In genomic region chr6:18538315-18538714, GRCh38 we compare ENCODE assay signal across 32 cellular contexts.
A peak's percentile ranks its signal among the peaks of the same experiment; 100 is the strongest.
DNase-seq lines count a peak whose midpoint lies in the region; ATAC-seq, FAIRE-seq and TF ChIP-seq lines count a peak whose summit lies in the region.
"Had no signal": no experiment of that assay in that cellular context is flagged by ENCODE, and none has a peak within 500 bp of the region (broad histone marks: within the 10 kb centered on the region; RNA-seq: fewer than 3 reads in every experiment).

No MANE protein-coding gene starts in this region.

- H3K4me1 ChIP-seq in HepG2 (ENCODE audit: insufficient read depth, low read length) (no peaks in the 10 kb centered on the region), right lobe of liver (no peaks in the 10 kb centered on the region), HEK293 (ENCODE audit: control insufficient read depth, insufficient read depth, low read length) (no peaks in the 10 kb centered on the region)
- H3K4me1 ChIP-seq: A549; BE2C; BLaER1; BLaER1 treated with 17β-estradiol and CSF1 and Interleukin-3, amounts not matched to agents 10 nM and 100 nM; Caco-2 had no signal

- ATAC-seq in HepG2 (no peak), right lobe of liver (no peak)
- ATAC-seq: A549; CD8-positive, alpha-beta T cell had no signal

- no peaks in the 10 kb centered on the region for H3K79me2 ChIP-seq in HepG2 (ENCODE audit: insufficient read depth, low read length)

- H3K9ac ChIP-seq in HepG2 (ENCODE audit: insufficient read depth, low read depth, low read length) = no peak overlapping the region
- H3K9ac ChIP-seq: BLaER1; BLaER1 treated with 17β-estradiol and CSF1 and Interleukin-3, amounts not matched to agents 10 nM and 100 nM had no signal

- H3K27me3 ChIP-seq in HepG2 (ENCODE audit: control insufficient read depth in 1 of 2, insufficient read depth in 2 of 2, low read length in 2 of 2) (no peaks in the 10 kb centered on the region; a peak in 1 of 5 replicates), right lobe of liver (no peaks in the 10 kb centered on the region)
- H3K27me3 ChIP-seq: BE2C; BLaER1; BLaER1 treated with 17β-estradiol and CSF1 and Interleukin-3, amounts not matched to agents 10 nM and 100 nM had no signal

- 25% methylated on average over 3 of the region's 3 CpGs for WGBS in HepG2 (ENCODE audit: low lambda C conversion rate)
- WGBS in right lobe of liver (ENCODE audit: insufficient coverage, low coverage, low lambda C conversion rate, missing lambda C conversion rate) = 87% methylated on average over 3 of the region's 3 CpGs

- H3K4me2 ChIP-seq in HepG2 (ENCODE audit: low read depth, low read length) = no peak overlapping the region
- H3K4me2 ChIP-seq: A549; BLaER1; BLaER1 treated with 17β-estradiol and CSF1 and Interleukin-3, amounts not matched to agents 10 nM and 100 nM had no signal

- H3K27ac ChIP-seq in HepG2 (ENCODE audit: extremely low read length, insufficient read depth, low read length) (no peak overlapping the region), right lobe of liver (no peak overlapping the region), HEK293 (ENCODE audit: extremely low read depth, low read depth, low read length) (no peak overlapping the region)
- H3K27ac ChIP-seq: 22Rv1; A549; BLaER1; BLaER1 treated with 17β-estradiol and CSF1 and Interleukin-3, amounts not matched to agents 10 nM and 100 nM; C4-2B had no signal

- DNase-seq in HepG2 (ENCODE audit: low spot score) (no peak), right lobe of liver (no peak), RCC 7860 (ENCODE audit: low spot score) (peak; percentile 18), HTR-8/SVneo (ENCODE audit: insufficient read length, low spot score) (no peak), OCI-M1 (lab: John Stamatoyannopoulos, UW) (no peak)
- DNase-seq: 8988T; ACHN; AML-193; BE2C; C1 segment of cervical spinal cord; Caco-2; Calu3; CD4-positive, alpha-beta memory T cell; CD4-positive, alpha-beta T cell; CD4-positive, CD25-positive, alpha-beta regulatory T cell; CD8-positive, alpha-beta memory T cell; CD8-positive, alpha-beta T cell; COR-L47; DMS 273 treated with DMSO at 0.1 percent for 48 hours; DMS153; DMS79; DMS79 treated with DMSO at 0.1 percent for 48 hours; DND-41; EL had no signal

- no peaks in the 10 kb centered on the region for H3K36me3 ChIP-seq in HepG2 (replicated peaks in 1 of 2; ENCODE audit: control insufficient read depth in 1 of 2, insufficient read depth in 2 of 2, low read length in 2 of 2)
- H3K36me3 ChIP-seq in right lobe of liver = no peaks in the 10 kb centered on the region
- no peaks in the 10 kb centered on the region for H3K36me3 ChIP-seq in HEK293 (ENCODE audit: control insufficient read depth in 2 of 2, insufficient read depth in 1 of 2, low read length in 2 of 2)
- H3K36me3 ChIP-seq: BE2C; BLaER1; BLaER1 treated with 17β-estradiol and CSF1 and Interleukin-3, amounts not matched to agents 10 nM and 100 nM had no signal

- H4K20me1 ChIP-seq in HepG2 (ENCODE audit: insufficient read depth, low read length) = no peaks in the 10 kb centered on the region
- H4K20me1 ChIP-seq: BLaER1; BLaER1 treated with 17β-estradiol and CSF1 and Interleukin-3, amounts not matched to agents 10 nM and 100 nM had no signal

- no TSS peak for BruUV-seq in HepG2 (replicated peaks; lab: Mats Ljungman, UMichigan)

- no peak overlapping the region for H2AFZ ChIP-seq in HepG2 (ENCODE audit: low read length)

- H3K4me3 ChIP-seq in HepG2 (replicated peaks in 1 of 3; ENCODE audit: insufficient read depth in 1 of 3, low read depth in 2 of 3, low read length in 3 of 3) = no peak overlapping the region
- no peak overlapping the region for H3K4me3 ChIP-seq in right lobe of liver
- no peak overlapping the region for H3K4me3 ChIP-seq in HEK293 (ENCODE audit: low read depth, low read length)
- H3K4me3 ChIP-seq: A549; BLaER1; BLaER1 treated with 17β-estradiol and CSF1 and Interleukin-3, amounts not matched to agents 10 nM and 100 nM had no signal

- POLR2A ChIA-PET in HepG2 (lab: Yijun Ruan, JAX) = no interaction called here
- POLR2A ChIA-PET in HEK293 (lab: Yijun Ruan, JAX) = no interaction called here

- CTCF ChIA-PET in HepG2 (lab: Yijun Ruan, JAX; ENCODE audit: low intra/inter-chr PET ratio, low total read pairs) (no interaction called here), HEK293 (lab: Yijun Ruan, JAX) (interaction anchor here (0.6 to 1.0 kb wide), 3 partner anchors 30 to 250 kb away, joined by 4 read pairs; no protein-coding TSS in a partner anchor)

- intact Hi-C loops in HepG2 (cut with micrococcal nuclease; ENCODE audit: unreplicated experiment) (no loop called here), right lobe of liver (cut with DNase I) (no loop called here)

- in situ Hi-C loops in HepG2 (cut with HindIII; ENCODE audit: extremely low pct_ligation_motif_present, low pct_unique_long_range_greater_than_20kb) = no loop called here

- FAIRE-seq in HepG2 (lab: Jason Lieb, UNC) (no peak), RCC 7860 (lab: Jason Lieb, UNC) (no peak), HTR-8/SVneo (lab: Jason Lieb, UNC) (no peak)
- FAIRE-seq: A204.1, A549, D721Med had no signal

- TF ChIP-seq RAD21 in HepG2 (CRISPR knock-in tag; IDR thresholded peaks at IDR 0.05) = no peak

- H3K9me3 ChIP-seq in HepG2 (ENCODE audit: low read length) (no peaks in the 10 kb centered on the region), right lobe of liver (no peaks in the 10 kb centered on the region), HEK293 (ENCODE audit: control insufficient read depth, insufficient read depth, low read depth, low read length) (no peaks in the 10 kb centered on the region)
- H3K9me3 ChIP-seq: A549, BE2C, Caco-2 had no signal

- TF ChIP-seq POLR2A in HepG2 (IDR thresholded peaks at IDR 0.05; ENCODE audit: insufficient read depth in 1 of 2, low read depth in 2 of 2, low read length in 2 of 2) (no peak), right lobe of liver (IDR thresholded peaks at IDR 0.05) (no peak)

- TF ChIP-seq EP300 in HepG2 (IDR thresholded peaks at IDR 0.05; ENCODE audit: low read depth in 2 of 2, low read length in 2 of 2) (no peak), HepG2 (CRISPR knock-in tag; IDR thresholded peaks at IDR 0.05; ENCODE audit: borderline replicate concordance) (no peak)

- TF ChIP-seq CTCF in HepG2 (CRISPR knock-in tag; IDR thresholded peaks at IDR 0.05) = no peak
- no peak for TF ChIP-seq CTCF in right lobe of liver (IDR thresholded peaks at IDR 0.05)
- no peak for TF ChIP-seq CTCF in HEK293 (tag by site-specific recombination; IDR thresholded peaks at IDR 0.05)

TF ChIP-seq in HepG2, 621 proteins besides CTCF, POLR2A, EP300 and RAD21:
- no peak for TF ChIP-seq ZNF383 (CRISPR knock-in tag; IDR thresholded peaks at IDR 0.05; ENCODE audit: borderline replicate concordance)
- no peak for TF ChIP-seq ZNF264 (CRISPR knock-in tag; IDR thresholded peaks at IDR 0.05)
- no peak for TF ChIP-seq ZNF713 (CRISPR knock-in tag; IDR thresholded peaks at IDR 0.05)
- no peak for TF ChIP-seq NFKB2 (CRISPR knock-in tag; IDR thresholded peaks at IDR 0.05; ENCODE audit: borderline replicate concordance)
- no peak for TF ChIP-seq MED1 (CRISPR knock-in tag; IDR thresholded peaks at IDR 0.05)
- peak; percentile 38 for TF ChIP-seq HNRNPK (IDR thresholded peaks at IDR 0.05; ENCODE audit: low read depth, low read length, poor library complexity, severe bottlenecking)
- no peak for TF ChIP-seq EHMT2 (IDR thresholded peaks at IDR 0.05; ENCODE audit: borderline replicate concordance, low read depth, low read length)
- TF ChIP-seq ZNF143 (CRISPR knock-in tag; IDR thresholded peaks at IDR 0.05) = no peak

TF ChIP-seq in HEK293, 187 proteins besides CTCF, POLR2A, EP300 and RAD21:
- TF ChIP-seq ZNF133 (tag by site-specific recombination; IDR thresholded peaks at IDR 0.05) = peak; percentile 91
- TF ChIP-seq KLF1 (tag by site-specific recombination; IDR thresholded peaks at IDR 0.05) = no peak
